1 cellular context compared by ENCODE assay signal in genomic region chr1:150566589-150567340, GRCh38.
TF ChIP-seq lines count a peak whose summit lies in the region.

No MANE protein-coding gene starts in this region.

TF ChIP-seq in endothelial cell of umbilical vein, 7 proteins besides CTCF, POLR2A, EP300 and RAD21:
- TF ChIP-seq EZH2 (IDR thresholded peaks at IDR 0.05; ENCODE audit: borderline replicate concordance, low read depth, low read length, severe bottlenecking) = no peak
- TF ChIP-seq POLR2AphosphoS5 (IDR thresholded peaks at IDR 0.05; ENCODE audit: insufficient read depth, low read depth, low read length) = no peak
- TF ChIP-seq MAX (IDR thresholded peaks at IDR 0.05; ENCODE audit: insufficient read depth, insufficient read length) = no peak
- no peak for TF ChIP-seq FOS (IDR thresholded peaks at IDR 0.05; ENCODE audit: borderline replicate concordance, insufficient read depth, low read length)
- TF ChIP-seq JUN (IDR thresholded peaks at IDR 0.05; ENCODE audit: borderline replicate concordance, insufficient read depth, insufficient read length, low read depth) = no peak
- TF ChIP-seq MYC (IDR thresholded peaks at IDR 0.05; ENCODE audit: low read depth, low read length) = no peak
- no peak for TF ChIP-seq GATA2 (IDR thresholded peaks at IDR 0.05; ENCODE audit: insufficient read depth, insufficient read length, low read depth, low read length)
